8 cellular contexts compared by ENCODE assay signal in genomic region chr9:14322211-14323082, GRCh38. TPM values are rescaled to one million over a fixed set of nuclear protein-coding genes. Genes with fewer than 3 reads are reported as not detected.
DNase-seq lines count a peak whose midpoint lies in the region; ATAC-seq and TF ChIP-seq lines count a peak whose summit lies in the region.

No MANE protein-coding gene starts in this region.

- TF ChIP-seq EP300 in Ishikawa (IDR thresholded peaks at IDR 0.05; ENCODE audit: borderline replicate concordance): no peak
- no peak for TF ChIP-seq EP300 in gastroesophageal sphincter (IDR thresholded peaks at IDR 0.05)

- H3K27me3 ChIP-seq in gastroesophageal sphincter: no peaks in the 10 kb centered on the region

- H3K4me1 ChIP-seq in gastroesophageal sphincter: peaks cover 10 to 69% (median 11%) of the 10 kb centered on the region in 3 donors

- no peaks in the 10 kb centered on the region for H3K36me3 ChIP-seq in gastroesophageal sphincter

- TF ChIP-seq RAD21 in Ishikawa (IDR thresholded peaks at IDR 0.05; ENCODE audit: low read depth): peak; percentile 31; the same call in 1 of the 2 replicates

- TF ChIP-seq CTCF in RWPE1 (conservative IDR thresholded peaks at IDR 0.05; ENCODE audit: low read depth): peak; percentile 28
- peak; percentile 44 to 80 (median 76) for TF ChIP-seq CTCF in gastroesophageal sphincter (IDR thresholded peaks at IDR 0.05)

- H3K9me3 ChIP-seq in gastroesophageal sphincter: no peaks in the 10 kb centered on the region

- WGBS in gastroesophageal sphincter (ENCODE audit: low coverage in 1 of 2), 2 donors: 0% methylated on average over 3 to 28 of the region's 98 CpGs

- H3K27ac ChIP-seq in RWPE1 (peak overlapping the region; percentile 98), gastroesophageal sphincter (peak overlapping the region; percentile 37 to 100 (median 94))

- POLR2A ChIA-PET in RWPE1 (lab: Yijun Ruan, JAX; ENCODE audit: low non-redundant PET): no interaction called here

- CTCF ChIA-PET in RWPE1 (lab: Yijun Ruan, JAX): no interaction called here

- DNase-seq in ELF-1 (ENCODE audit: low read depth, low spot score): peak; percentile 90
- DNase-seq in RWPE1 (ENCODE audit: low spot score): peak; percentile 80
- peak; percentile 80 for DNase-seq in activated naive CD4-positive, alpha-beta T cell treated with Interleukin-2 at 50 U/mL for 16 hours
- peak in 53 of 56 donors; percentile 44 to 95 (median 86) for DNase-seq in nucleus accumbens (lab: John Stamatoyannopoulos, UW)
- peak; percentile 89 for DNase-seq in superior temporal gyrus (ENCODE audit: extremely low spot score)

- peak overlapping the region; percentile 56 to 80 for H3K4me3 ChIP-seq in gastroesophageal sphincter

- peak; percentile 94 for ATAC-seq in GM21717 (IDR thresholded peaks at IDR 0.05; ENCODE audit: unreplicated experiment)
- peak; percentile 93 for ATAC-seq in gastroesophageal sphincter

- peak; percentile 29 to 45 for TF ChIP-seq POLR2A in gastroesophageal sphincter (IDR thresholded peaks at IDR 0.05)

TF ChIP-seq in Ishikawa, 13 proteins besides CTCF, POLR2A, EP300 and RAD21:
- TF ChIP-seq CREB1 (IDR thresholded peaks at IDR 0.05; ENCODE audit: low read depth): no peak
- no peak for TF ChIP-seq REST (IDR thresholded peaks at IDR 0.05; ENCODE audit: low read depth)
- no peak; the same call in 1 of the 2 replicates for TF ChIP-seq TCF12 (IDR thresholded peaks at IDR 0.05; ENCODE audit: low read depth)
- TF ChIP-seq USF1 (IDR thresholded peaks at IDR 0.05): 0 out of 2 replicates have a peak, but pooled peaks have one; percentile 5
- 0 out of 2 replicates have a peak, but pooled peaks have one; percentile 12 for TF ChIP-seq YY1 (IDR thresholded peaks at IDR 0.05; ENCODE audit: low read depth)
- peak; percentile 61 for TF ChIP-seq NFIC (IDR thresholded peaks at IDR 0.05)
- peak; percentile 97 for TF ChIP-seq ZBTB7A (IDR thresholded peaks at IDR 0.05; ENCODE audit: low read depth)
- peak; percentile 84 for TF ChIP-seq MAX (IDR thresholded peaks at IDR 0.05)
- TF ChIP-seq TEAD4 (IDR thresholded peaks at IDR 0.05): peak; percentile 18
- TF ChIP-seq FOXM1 (IDR thresholded peaks at IDR 0.05; ENCODE audit: borderline replicate concordance, low read depth): no peak; the same call in 1 of the 2 replicates
- TF ChIP-seq CEBPB (IDR thresholded peaks at IDR 0.05): no peak
- TF ChIP-seq EGR1 (IDR thresholded peaks at IDR 0.05): peak; percentile 98
- TF ChIP-seq TAF1 (IDR thresholded peaks at IDR 0.05; ENCODE audit: low read depth): peak; percentile 49; the same call in 1 of the 2 replicates

RNA-seq across cellular contexts. Expression of gene NFIB, which starts 8.5 kb away (rescaled TPM):
- total RNA-seq in gastroesophageal sphincter: 10 to 100 TPM; 61.0 to 68.3 (median 65.4) TPM

Comparison
In these comparisons a context has a peak if more than half of its experiments do, and no peak if none do; other contexts are left out.
1. Peak in every context shown above with its lines: DNase-seq, ATAC-seq, H3K4me3 ChIP-seq and H3K27ac ChIP-seq.